10 cellular contexts compared by ENCODE assay signal in the genomic region with DNA sequence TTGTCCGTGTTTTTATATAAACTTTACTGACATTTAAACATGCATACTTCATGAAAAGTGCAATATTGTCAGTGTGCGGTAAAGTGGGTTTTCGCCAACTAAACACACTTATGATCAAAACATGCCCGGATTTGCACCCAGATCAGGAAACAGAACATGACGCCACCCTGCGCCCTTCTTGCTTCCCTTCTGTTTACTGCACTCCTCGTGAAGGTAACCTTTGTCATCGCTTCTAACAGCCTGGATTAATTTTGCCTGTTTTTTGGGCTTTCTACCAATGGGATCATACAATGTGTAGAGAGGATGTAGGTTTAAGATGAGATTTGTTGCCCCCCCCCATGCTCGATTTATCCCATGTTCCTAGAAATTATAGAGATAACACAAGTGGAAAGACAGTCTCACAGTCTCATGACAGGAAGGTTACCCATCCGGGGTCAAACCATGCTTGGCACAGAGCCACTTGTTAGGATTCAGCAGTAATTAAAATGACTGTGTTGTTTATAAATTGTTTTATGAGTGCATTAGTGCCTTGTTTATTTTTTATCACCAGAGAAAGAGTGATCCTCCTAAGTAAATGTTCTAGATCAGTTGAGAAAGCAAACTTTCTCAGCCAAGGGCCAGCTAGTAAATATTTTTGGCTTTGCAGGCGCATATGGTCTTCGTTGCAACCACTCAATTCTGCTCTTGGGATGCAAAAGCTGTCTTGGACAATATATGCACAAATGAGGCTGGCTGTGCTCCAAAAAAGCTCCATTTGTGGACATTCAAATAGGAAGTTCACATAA.
DNase-seq lines count a peak whose midpoint lies in the region; ATAC-seq and TF ChIP-seq lines count a peak whose summit lies in the region.
"Had no signal": no experiment of that assay in that cellular context is flagged by ENCODE, and none has a peak within 500 bp of the region (broad histone marks: within the 10 kb centered on the region; RNA-seq: fewer than 3 reads in every experiment).

No MANE protein-coding gene starts in this region.

- no peaks in the 10 kb centered on the region for H3K27me3 Mint-ChIP-seq in osteocyte (ENCODE audit: unreplicated experiment)

- no peak for ATAC-seq in HG02840 (IDR thresholded peaks at IDR 0.05; ENCODE audit: low FRiP score, unreplicated experiment)

- DNase-seq in ELR (ENCODE audit: low read depth) (peak; percentile 37), fibroblast of gingiva (ENCODE audit: low read depth) (peak; percentile 84), osteocyte (ENCODE audit: extremely low spot score, unreplicated experiment) (peak; percentile 38), activated gamma-delta T cell (lab: John Stamatoyannopoulos, UW) (no peak), NCI-H82 treated with DMSO at 0.1 percent for 48 hours (lab: John Stamatoyannopoulos, UW; ENCODE audit: unreplicated experiment) (no peak)
- no peak for DNase-seq in activated CD4-positive, alpha-beta T cell treated with anti-CD3 and anti-CD28 coated beads, Interleukin-2, amount 50 U/mL, for 1 hour
- DNase-seq: activated gamma-delta T cell treated with Interleukin-2 at 50 U/mL for 16 hours, Kasumi-1 had no signal

- no peaks in the 10 kb centered on the region for H3K36me3 Mint-ChIP-seq in osteocyte (ENCODE audit: unreplicated experiment)

- H3K4me1 Mint-ChIP-seq in osteocyte (ENCODE audit: unreplicated experiment), result peaks cover 76% of the 10 kb centered on the region

- H3K27ac Mint-ChIP-seq in osteocyte (ENCODE audit: unreplicated experiment), result peak overlapping the region; percentile 95

- peaks cover 4% of the 10 kb centered on the region for H3K9me3 Mint-ChIP-seq in osteocyte (ENCODE audit: unreplicated experiment)

- no peak for TF ChIP-seq CTCF in osteocyte (IDR thresholded peaks at IDR 0.05)

- H3K4me3 Mint-ChIP-seq in osteocyte (ENCODE audit: unreplicated experiment), result no peak overlapping the region

TF ChIP-seq in PFSK-1, 5 proteins besides CTCF, POLR2A, EP300 and RAD21:
- TF ChIP-seq REST (IDR thresholded peaks at IDR 0.05; ENCODE audit: insufficient read depth in 1 of 2, low read depth in 2 of 2, low read length in 2 of 2) (no peak), SIN3A (IDR thresholded peaks at IDR 0.05; ENCODE audit: borderline replicate concordance, insufficient read depth, low read length) (0 out of 2 replicates have a peak, but pooled peaks have one; percentile 45), TAF1 (IDR thresholded peaks at IDR 0.05; ENCODE audit: borderline replicate concordance, insufficient read depth, low read length) (no peak), FOXP2 (optimal IDR thresholded peaks at IDR 0.05; ENCODE audit: borderline replicate concordance, extremely low read depth, extremely low read length, insufficient read depth) (peak; percentile 39)

Comparison
In these comparisons a context has a peak if more than half of its experiments do, and no peak if none do; other contexts are left out.
1. DNase-seq: peak in ELR (single experiment), fibroblast of gingiva (single experiment) and osteocyte (single experiment); none in activated gamma-delta T cell (single experiment), NCI-H82 treated with DMSO at 0.1 percent for 48 hours (single experiment) and activated CD4-positive, alpha-beta T cell treated with anti-CD3 and anti-CD28 coated beads, Interleukin-2, amount 50 U/mL, for 1 hour (single experiment).